In the genomic region with DNA sequence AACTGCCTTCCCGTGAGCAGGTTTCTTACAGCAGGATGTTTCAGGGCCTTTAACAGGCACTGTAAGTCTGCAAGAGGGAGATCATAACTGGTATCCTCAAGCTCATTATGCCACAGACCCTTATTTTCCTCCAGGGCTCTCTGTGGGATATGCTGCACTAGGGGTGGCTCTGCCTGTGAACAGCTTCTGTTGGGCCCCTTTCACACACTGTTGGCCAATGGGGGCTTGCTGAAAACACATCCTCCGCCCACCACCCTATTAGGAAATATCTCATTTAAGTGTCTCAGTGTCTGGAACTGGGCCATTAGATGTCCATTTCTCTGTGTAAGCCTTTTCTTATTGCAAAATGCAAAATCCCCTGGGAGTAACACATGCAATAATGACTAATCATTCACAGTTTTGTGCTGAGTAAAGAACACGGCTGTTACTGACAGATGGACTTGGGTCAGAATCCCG, we compare ENCODE assay signal across 13 cellular contexts.
DNase-seq lines count a peak whose midpoint lies in the region; ATAC-seq and TF ChIP-seq lines count a peak whose summit lies in the region.
"Had no signal": no experiment of that assay in that cellular context is flagged by ENCODE, and none has a peak within 500 bp of the region (broad histone marks: within the 10 kb centered on the region; RNA-seq: fewer than 3 reads in every experiment).

No MANE protein-coding gene starts in this region.

- peak; percentile 43 for ATAC-seq in GM21825 (IDR thresholded peaks at IDR 0.05; ENCODE audit: unreplicated experiment)
- peak; percentile 33 for ATAC-seq in foreskin keratinocyte
- no peak for ATAC-seq in GM21381 (IDR thresholded peaks at IDR 0.05; ENCODE audit: unreplicated experiment)

- H3K9me3 Mint-ChIP-seq in Calu3 (ENCODE audit: low read depth, unreplicated experiment): peaks cover 5% of the 10 kb centered on the region

- intact Hi-C loops in Calu3 (cut with micrococcal nuclease; ENCODE audit: unreplicated experiment): no loop called here

- H3K4me1 ChIP-seq in foreskin keratinocyte: no peaks in the 10 kb centered on the region

- no peak for TF ChIP-seq CTCF in foreskin keratinocyte (conservative IDR thresholded peaks at IDR 0.05)
- TF ChIP-seq CTCF in Calu3 (IDR thresholded peaks at IDR 0.05; ENCODE audit: unreplicated experiment): no peak

- DNase-seq in CD1c-positive myeloid dendritic cell (ENCODE audit: extremely low spot score) (peak; percentile 69), NCI-H69 (lab: John Stamatoyannopoulos, UW) (peak; percentile 38), foreskin keratinocyte (peak in 1 of 2 donors; percentile 49), RPMI8226 (no peak), Calu3 (no peak), GF-D8 (lab: John Stamatoyannopoulos, UW) (no peak)
- DNase-seq: activated B cell treated with CpG ODN at 0.5 μM for 24 hours, kidney, NCI-H2029 treated with DMSO at 0.1 percent for 48 hours, small intestine had no signal

- H3K27ac ChIP-seq in foreskin keratinocyte: no peak overlapping the region
- H3K27ac ChIP-seq: cardiac muscle cell had no signal

- BruUV-seq in Calu3 (replicated peaks; lab: Mats Ljungman, UMichigan): no TSS peak

- no peaks in the 10 kb centered on the region for H3K4me1 Mint-ChIP-seq in Calu3 (ENCODE audit: low read depth, unreplicated experiment)

- no peaks in the 10 kb centered on the region for H3K36me3 Mint-ChIP-seq in Calu3 (ENCODE audit: insufficient read depth, unreplicated experiment)

- no peaks in the 10 kb centered on the region for H3K27me3 ChIP-seq in foreskin keratinocyte
- H3K27me3 ChIP-seq: cardiac muscle cell had no signal

- H3K27ac Mint-ChIP-seq in Calu3 (ENCODE audit: unreplicated experiment): no peak overlapping the region
- H3K27ac Mint-ChIP-seq: activated B cell treated with CpG ODN at 0.5 μM for 24 hours had no signal

- H3K4me3 Mint-ChIP-seq in Calu3 (ENCODE audit: low read depth, unreplicated experiment): no peak overlapping the region
- H3K4me3 Mint-ChIP-seq: activated B cell treated with CpG ODN at 0.5 μM for 24 hours had no signal

- H3K27me3 Mint-ChIP-seq in Calu3 (ENCODE audit: unreplicated experiment): peaks cover 14% of the 10 kb centered on the region

- CTCF ChIA-PET in Calu3 (lab: Charles Lee): no interaction called here

Comparison
In these comparisons a context has a peak if more than half of its experiments do, and no peak if none do; other contexts are left out.
1. DNase-seq: peak in CD1c-positive myeloid dendritic cell (single experiment) and NCI-H69 (single experiment); none in RPMI8226 (single experiment), Calu3 (single experiment) and GF-D8 (single experiment).